16 cellular contexts compared by ENCODE assay signal in genomic region chr5:131218392-131218791, GRCh38. TPM values are rescaled to one million over a fixed set of nuclear protein-coding genes. Genes with fewer than 3 reads are reported as not detected.
DNase-seq lines count a peak whose midpoint lies in the region; ATAC-seq, FAIRE-seq and TF ChIP-seq lines count a peak whose summit lies in the region.
"Had no signal": no experiment of that assay in that cellular context is flagged by ENCODE, and none has a peak within 500 bp of the region (broad histone marks: within the 10 kb centered on the region; RNA-seq: fewer than 3 reads in every experiment).

No MANE protein-coding gene starts in this region.

- no peak overlapping the region for H3T11ph ChIP-seq in H9 (ENCODE audit: low read length)

- H3K23ac ChIP-seq in H9 (ENCODE audit: insufficient read length, low read depth, low read length), result no peak overlapping the region

- H3K79me1 ChIP-seq in H9 (ENCODE audit: insufficient read depth, low read depth, low read length, poor library complexity, severe bottlenecking), result no peaks in the 10 kb centered on the region

- H3K23me2 ChIP-seq in H9 (ENCODE audit: insufficient read length, low read depth, low read length, poor library complexity, severe bottlenecking), result no peaks in the 10 kb centered on the region

- in situ Hi-C loops in GM12878 (cut with MboI), result no loop called here

- 0 out of 2 replicates have a peak overlapping the region, but pooled peaks have one; percentile 12 for H3K4me3 ChIP-seq in GM12878
- H3K4me3 ChIP-seq: BLaER1, dorsolateral prefrontal cortex, left ventricle myocardium inferior, PC-9, spleen had no signal

- H2BK15ac ChIP-seq in H9 (ENCODE audit: low read depth, low read length), result no peak overlapping the region

- intact Hi-C loops in GM12878 (cut with micrococcal nuclease; ENCODE audit: unreplicated experiment) (no loop called here), Calu3 (cut with micrococcal nuclease; ENCODE audit: unreplicated experiment) (no loop called here)

- H3K9ac ChIP-seq in GM12878 (ENCODE audit: control insufficient read depth, insufficient read depth, low read length), result no peak overlapping the region
- H3K9ac ChIP-seq in H9 (ENCODE audit: extremely low read depth, insufficient read length, low read length), result no peak overlapping the region
- H3K9ac ChIP-seq: BLaER1 had no signal

- no peaks in the 10 kb centered on the region for H3K27me3 Mint-ChIP-seq in H9 (ENCODE audit: low read depth)
- H3K27me3 Mint-ChIP-seq in Calu3 (ENCODE audit: unreplicated experiment), result no peaks in the 10 kb centered on the region

- H3K27ac Mint-ChIP-seq in H9 (no peak overlapping the region), Calu3 (ENCODE audit: unreplicated experiment) (no peak overlapping the region)

- H3K4me1 ChIP-seq in GM12878 (ENCODE audit: control insufficient read depth, insufficient read depth, low read length), result peaks cover 17% of the 10 kb centered on the region; the same call in 1 of the 2 replicates
- no peaks in the 10 kb centered on the region for H3K4me1 ChIP-seq in H9 (ENCODE audit: insufficient read depth, low read length)
- H3K4me1 ChIP-seq: left ventricle myocardium inferior had no signal

- POLR2A ChIA-PET in GM12878 (lab: Charles Lee), result interaction anchor here (1.0 to 19.3 kb wide), 5 partner anchors 9 to 45 kb away, joined by 3 to 309 read pairs (median 4); partner anchors contain the start of gene CDC42SE2

- H3K27me3 ChIP-seq in GM12878 (replicated peaks in 1 of 2; ENCODE audit: control insufficient read depth in 2 of 2, insufficient read depth in 2 of 2, low read length in 1 of 2), result no peaks in the 10 kb centered on the region
- H3K27me3 ChIP-seq in H9 (ENCODE audit: insufficient read depth, low read length), result no peaks in the 10 kb centered on the region
- H3K27me3 ChIP-seq: BLaER1, dorsolateral prefrontal cortex, spleen had no signal

- no peak overlapping the region for H2AK5ac ChIP-seq in H9 (ENCODE audit: insufficient read length, low read length)

- CTCF ChIA-PET in GM12878 (lab: Yijun Ruan, JAX) (interaction anchor here (8.7 kb wide), 1 partner anchor 44 kb away, joined by 65 read pairs; the partner anchor contains the start of gene CDC42SE2), Calu3 (lab: Charles Lee) (no interaction called here)

- H3K4me1 Mint-ChIP-seq in H9, result no peaks in the 10 kb centered on the region
- no peaks in the 10 kb centered on the region for H3K4me1 Mint-ChIP-seq in Calu3 (ENCODE audit: low read depth, unreplicated experiment)

- ATAC-seq in GM19023 (IDR thresholded peaks at IDR 0.05; ENCODE audit: unreplicated experiment), result peak; percentile 65
- peak; percentile 53 for ATAC-seq in HG03045 (IDR thresholded peaks at IDR 0.05; ENCODE audit: unreplicated experiment)
- ATAC-seq in GM12878, result peak; percentile 61
- ATAC-seq in HG02840 (IDR thresholded peaks at IDR 0.05; ENCODE audit: low FRiP score, unreplicated experiment), result no peak

- TF ChIP-seq EP300 in GM12878 (IDR thresholded peaks at IDR 0.05; ENCODE audit: borderline replicate concordance in 1 of 2, control insufficient read depth in 1 of 2, low read depth in 2 of 2, low read length in 2 of 2), result no peak; a peak in 1 of 4 replicates

- RAD21 ChIA-PET in GM12878 (lab: Charles Lee; ENCODE audit: unreplicated experiment), result interaction anchor here (1.2 to 10.4 kb wide), 4 partner anchors 35 to 53 kb away, joined by 4 to 161 read pairs (median 5); partner anchors contain the start of gene HINT1

- H3K4ac ChIP-seq in H9 (ENCODE audit: low read depth, low read length), result no peak overlapping the region

- no peak overlapping the region for H3K56ac ChIP-seq in H9 (ENCODE audit: insufficient read length, low read depth, low read length)

- FAIRE-seq in GM12878 (lab: Jason Lieb, UNC), result no peak

- H3K18ac ChIP-seq in H9 (ENCODE audit: insufficient read length, low read depth, low read length), result no peak overlapping the region

- H2BK5ac ChIP-seq in H9 (ENCODE audit: insufficient read length, low read length), result no peak overlapping the region

- no peak for TF ChIP-seq CTCF in GM12878 (IDR thresholded peaks at IDR 0.05 in 2 of 3, conservative IDR thresholded peaks at IDR 0.05 in 1 of 3; ENCODE audit: control insufficient read depth in 2 of 3, extremely low read depth in 1 of 3, insufficient read depth in 1 of 3, low read depth in 3 of 3, low read length in 3 of 3)
- no peak for TF ChIP-seq CTCF in H9 (conservative IDR thresholded peaks at IDR 0.05)
- no peak for TF ChIP-seq CTCF in Calu3 (IDR thresholded peaks at IDR 0.05; ENCODE audit: unreplicated experiment)

- H2AFZ ChIP-seq in GM12878 (ENCODE audit: control insufficient read depth, low read depth, low read length) (no peak overlapping the region), H9 (ENCODE audit: low read length) (no peak overlapping the region)
- H2AFZ ChIP-seq: PC-9 had no signal

- H2BK12ac ChIP-seq in H9 (ENCODE audit: insufficient read length, low read depth, low read length), result no peak overlapping the region

- H3K36me3 Mint-ChIP-seq in H9 (ENCODE audit: insufficient read depth in 1 of 3, low read depth in 3 of 3) (no peaks in the 10 kb centered on the region; a peak in 1 of 7 replicates), Calu3 (ENCODE audit: insufficient read depth, unreplicated experiment) (no peaks in the 10 kb centered on the region)

- no peak for TF ChIP-seq RAD21 in GM12878 (IDR thresholded peaks at IDR 0.05; ENCODE audit: insufficient read depth, low read depth, low read length)

- no peak overlapping the region for H4K91ac ChIP-seq in H9 (ENCODE audit: insufficient read length, low read depth, low read length)

- no peak overlapping the region for H4K8ac ChIP-seq in H9 (replicated peaks; ENCODE audit: insufficient read length, low read depth, low read length)

- H4K20me1 ChIP-seq in GM12878 (ENCODE audit: control insufficient read depth, insufficient read depth) (no peaks in the 10 kb centered on the region), H9 (ENCODE audit: control insufficient read depth, insufficient read depth, insufficient read length) (no peaks in the 10 kb centered on the region)
- H4K20me1 ChIP-seq: BLaER1 had no signal

- peak overlapping the region; percentile 56 for H3K4me2 ChIP-seq in GM12878 (ENCODE audit: control insufficient read depth, insufficient read depth)
- no peak overlapping the region for H3K4me2 ChIP-seq in H9 (ENCODE audit: insufficient read depth, insufficient read length, low read length)
- H3K4me2 ChIP-seq: BLaER1, PC-9 had no signal

- no peak overlapping the region for H2BK120ac ChIP-seq in H9 (ENCODE audit: low read depth, low read length, poor library complexity, severe bottlenecking)

- SMC1A ChIA-PET in GM12878 (lab: Charles Lee; ENCODE audit: uncharacterized antibody, unreplicated experiment), result interaction anchor here (0.6 to 26.7 kb wide), 2 partner anchors 44 to 64 kb away, joined by 3 to 1218 read pairs; partner anchors contain the start of gene CDC42SE2

- DNase-seq in EL (peak; percentile 64), GM12878 (ENCODE audit: low read depth, low spot score) (no peak), cerebellar nuclear complex (lab: John Stamatoyannopoulos, UW) (no peak), H9 (no peak), Calu3 (no peak)
- DNase-seq: dorsolateral prefrontal cortex, GF-D8, head of caudate nucleus, left ventricle myocardium inferior, NCI-H2107, PC-9, spleen had no signal

- BruUV-seq in GM12878 (replicated peaks; lab: Mats Ljungman, UMichigan) (no TSS peak), Calu3 (replicated peaks; lab: Mats Ljungman, UMichigan) (no TSS peak)

- WGBS in GM12878 (ENCODE audit: insufficient coverage, insufficient replicate concordance, low lambda C conversion rate, missing lambda C conversion rate), result 3% methylated on average over 4 of the region's 4 CpGs
- WGBS in H9 (ENCODE audit: extremely low coverage, insufficient read length, low lambda C conversion rate), result no CpG with 5 or more reads among the region's 4 CpGs

- H3K79me2 ChIP-seq in GM12878 (ENCODE audit: control insufficient read depth, insufficient read depth, low read length), result peaks cover 99% of the 10 kb centered on the region
- no peaks in the 10 kb centered on the region; the same call in 1 of the 2 replicates for H3K79me2 ChIP-seq in H9 (ENCODE audit: insufficient read depth, low read length)

- H3K9me3 ChIP-seq in GM12878 (replicated peaks; ENCODE audit: control insufficient read depth, insufficient read depth, low read length) (no peaks in the 10 kb centered on the region), H9 (ENCODE audit: control insufficient read depth, low read depth, low read length) (no peaks in the 10 kb centered on the region)
- H3K9me3 ChIP-seq: BLaER1, left ventricle myocardium inferior, spleen had no signal

- H3K14ac ChIP-seq in H9 (ENCODE audit: insufficient read depth, low read length), result no peak overlapping the region

- TF ChIP-seq POLR2A in GM12878 (IDR thresholded peaks at IDR 0.05; ENCODE audit: low read depth, low read length), result no peak

- no peak overlapping the region for H2BK20ac ChIP-seq in H9 (ENCODE audit: low read depth, low read length, poor library complexity, severe bottlenecking)

- no peaks in the 10 kb centered on the region for H3K9me3 Mint-ChIP-seq in H9
- no peaks in the 10 kb centered on the region for H3K9me3 Mint-ChIP-seq in Calu3 (ENCODE audit: low read depth, unreplicated experiment)

- H3K4me3 Mint-ChIP-seq in H9 (no peak overlapping the region), Calu3 (ENCODE audit: low read depth, unreplicated experiment) (no peak overlapping the region)

- H3K36me3 ChIP-seq in GM12878 (ENCODE audit: control insufficient read depth in 2 of 2, insufficient read depth in 2 of 2, low read length in 1 of 2), result no peaks in the 10 kb centered on the region
- H3K36me3 ChIP-seq: BLaER1, left ventricle myocardium inferior, spleen had no signal

- no peak overlapping the region for H4K5ac ChIP-seq in H9 (ENCODE audit: insufficient read length, low read depth, low read length)

- H3K27ac ChIP-seq in GM12878 (ENCODE audit: control insufficient read depth, insufficient read depth) (peak overlapping the region; percentile 32; the same call in 1 of the 2 replicates), H9 (ENCODE audit: insufficient read length, low read depth, low read length) (no peak overlapping the region)
- H3K27ac ChIP-seq: BLaER1, left ventricle myocardium inferior, PC-9, spleen had no signal

RNA-seq across cellular contexts. Expression of gene CDC42SE2, which starts 45.5 kb away (rescaled TPM):
- total RNA-seq in GM12878 (2013; cell fraction: nucleolus; rRNA removed), result 137 and 144 TPM in 2 replicates
- total RNA-seq in GM12878 (2014; rRNA removed) (81.7 and 101 TPM in 2 replicates), GM12878 (2014; rRNA removed; fragmentation: Illumina TruSeq; extraction: Trizol) (90.7 and 91.1 TPM in 2 replicates), GM12878 (2021) (75.6 and 76.0 TPM in 2 replicates), H9 (2021) (22.2 and 23.2 TPM in 2 replicates), Calu3 (2022) (63.9 and 65.5 TPM in 2 replicates)
- 54.3 TPM for polyA plus RNA-seq in GM12878 (2011; ENCODE audit: low read depth)
- polyA plus RNA-seq in GM12878 (2011; rRNA removed) (148 and 215 TPM in 2 replicates), GM12878 (2014; fragmentation: Illumina TruSeq; extraction: Trizol) (75.2 and 106 TPM in 2 replicates), GM12878 (2014; fragmentation: Nextera tagmentation; extraction: Ambion mirVana) (10 to 100 TPM; 57.0 to 78.8 TPM), GM12878 (2014; rRNA removed) (57.2 and 62.0 TPM in 2 replicates), GM12878 (2016; fragmentation: Nextera tagmentation; extraction: Ambion mirVana) (100 to 1,000 TPM; 113 to 116 TPM)
- 43.4 and 63.0 TPM in 2 replicates for polyA plus RNA-seq in GM12878 (2011; cell fraction: cytosol; rRNA removed)
- polyA plus RNA-seq in GM12878 (2011; cell fraction: nucleus; rRNA removed), result 39.5 and 43.8 TPM in 2 replicates
- polyA plus RNA-seq in GM12878 (2012), result 80.9 and 89.2 TPM in 2 replicates
- 107 and 140 TPM in 2 replicates for polyA minus RNA-seq in GM12878 (2011; rRNA and poly(A)+ RNA removed)
- polyA minus RNA-seq in GM12878 (2011; cell fraction: cytosol; rRNA and poly(A)+ RNA removed), result 46.4 and 47.3 TPM in 2 replicates
- 30.0 and 58.6 TPM in 2 replicates for polyA minus RNA-seq in GM12878 (2011; cell fraction: nucleus; rRNA and poly(A)+ RNA removed)

RNA-seq across cellular contexts. Expression of gene LYRM7, which starts 47.6 kb away (rescaled TPM):
- 15.3 and 23.4 TPM in 2 replicates for total RNA-seq in GM12878 (2013; cell fraction: nucleolus; rRNA removed)
- total RNA-seq in GM12878 (2014; rRNA removed) (15.1 and 19.6 TPM in 2 replicates), GM12878 (2014; rRNA removed; fragmentation: Illumina TruSeq; extraction: Trizol) (17.6 and 21.7 TPM in 2 replicates), GM12878 (2021) (13.7 and 13.9 TPM in 2 replicates), H9 (2021) (7.0 and 8.8 TPM in 2 replicates), Calu3 (2022) (12.6 and 14.6 TPM in 2 replicates)
- 2.7 TPM for polyA plus RNA-seq in GM12878 (2011; ENCODE audit: low read depth)
- polyA plus RNA-seq in GM12878 (2011; rRNA removed) (9.2 and 21.4 TPM in 2 replicates), GM12878 (2014; fragmentation: Illumina TruSeq; extraction: Trizol) (17.9 and 21.8 TPM in 2 replicates), GM12878 (2014; fragmentation: Nextera tagmentation; extraction: Ambion mirVana) (10 to 100 TPM; 25.8 to 45.7 TPM), GM12878 (2014; rRNA removed) (8.6 and 18.7 TPM in 2 replicates), GM12878 (2016; fragmentation: Nextera tagmentation; extraction: Ambion mirVana) (10 to 100 TPM; 61.0 to 68.8 TPM)
- 3.6 and 3.7 TPM in 2 replicates for polyA plus RNA-seq in GM12878 (2011; cell fraction: cytosol; rRNA removed)
- 1.4 and 1.5 TPM in 2 replicates for polyA plus RNA-seq in GM12878 (2011; cell fraction: nucleus; rRNA removed)
- 7.1 and 8.1 TPM in 2 replicates for polyA plus RNA-seq in GM12878 (2012)
- polyA minus RNA-seq in GM12878 (2011; rRNA and poly(A)+ RNA removed), result 2.2 and 2.3 TPM in 2 replicates
- 1.7 and 2.4 TPM in 2 replicates for polyA minus RNA-seq in GM12878 (2011; cell fraction: cytosol; rRNA and poly(A)+ RNA removed)
- 0.85 and 1.2 TPM in 2 replicates for polyA minus RNA-seq in GM12878 (2011; cell fraction: nucleus; rRNA and poly(A)+ RNA removed)

RNA-seq across cellular contexts. Expression of gene HINT1, which starts 53.3 kb away (rescaled TPM):
- total RNA-seq in GM12878 (2013; cell fraction: nucleolus; rRNA removed), result 90.7 and 94.5 TPM in 2 replicates
- total RNA-seq in GM12878 (2014; rRNA removed) (352 and 366 TPM in 2 replicates), GM12878 (2014; rRNA removed; fragmentation: Illumina TruSeq; extraction: Trizol) (347 and 351 TPM in 2 replicates), GM12878 (2021) (248 and 253 TPM in 2 replicates), H9 (2021) (249 and 250 TPM in 2 replicates), Calu3 (2022) (198 and 232 TPM in 2 replicates)
- 524 TPM for polyA plus RNA-seq in GM12878 (2011; ENCODE audit: low read depth)
- polyA plus RNA-seq in GM12878 (2011; rRNA removed) (997 and 1,373 TPM in 2 replicates), GM12878 (2014; fragmentation: Illumina TruSeq; extraction: Trizol) (260 TPM in 2 replicates), GM12878 (2014; fragmentation: Nextera tagmentation; extraction: Ambion mirVana) (100 to 1,000 TPM; 844 to 901 TPM), GM12878 (2014; rRNA removed) (438 and 478 TPM in 2 replicates), GM12878 (2016; fragmentation: Nextera tagmentation; extraction: Ambion mirVana) (100 to 1,000 TPM; 687 to 705 TPM)
- polyA plus RNA-seq in GM12878 (2011; cell fraction: cytosol; rRNA removed), result 438 and 451 TPM in 2 replicates
- polyA plus RNA-seq in GM12878 (2011; cell fraction: nucleus; rRNA removed), result 337 and 368 TPM in 2 replicates
- polyA plus RNA-seq in GM12878 (2012), result 400 and 478 TPM in 2 replicates
- 124 and 166 TPM in 2 replicates for polyA minus RNA-seq in GM12878 (2011; rRNA and poly(A)+ RNA removed)
- polyA minus RNA-seq in GM12878 (2011; cell fraction: cytosol; rRNA and poly(A)+ RNA removed), result 75.7 and 78.3 TPM in 2 replicates
- polyA minus RNA-seq in GM12878 (2011; cell fraction: nucleus; rRNA and poly(A)+ RNA removed), result 54.9 and 72.1 TPM in 2 replicates
